ENCODE assay signal across 16 cellular contexts in genomic region chr15:70627734-70628541, GRCh38.
DNase-seq lines count a peak whose midpoint lies in the region; ATAC-seq and TF ChIP-seq lines count a peak whose summit lies in the region.
"Had no signal": no experiment of that assay in that cellular context is flagged by ENCODE, and none has a peak within 500 bp of the region (broad histone marks: within the 10 kb centered on the region; RNA-seq: fewer than 3 reads in every experiment).

No MANE protein-coding gene starts in this region.

- no peaks in the 10 kb centered on the region for H3K23me2 ChIP-seq in H9 (ENCODE audit: insufficient read length, low read depth, low read length, poor library complexity, severe bottlenecking)

- no peak overlapping the region for H2AK5ac ChIP-seq in IMR-90 (ENCODE audit: low read depth, low read length)
- no peak overlapping the region for H2AK5ac ChIP-seq in H9 (ENCODE audit: insufficient read length, low read length)

- no peaks in the 10 kb centered on the region for H3K36me3 ChIP-seq in IMR-90 (ENCODE audit: control insufficient read depth, insufficient read depth, low read length)
- H3K36me3 ChIP-seq in CD8-positive, alpha-beta memory T cell (ENCODE audit: insufficient read depth, low read length), result no peaks in the 10 kb centered on the region

- H2AK9ac ChIP-seq in IMR-90 (replicated peaks; ENCODE audit: low read depth, low read length, poor library complexity), result no peak overlapping the region

- no peak overlapping the region for H2AFZ ChIP-seq in IMR-90 (replicated peaks; ENCODE audit: low read length, poor library complexity)
- H2AFZ ChIP-seq in H9 (ENCODE audit: low read length), result no peak overlapping the region
- H2AFZ ChIP-seq: parathyroid adenoma, PC-9 had no signal

- no peak overlapping the region for H2BK12ac ChIP-seq in H9 (ENCODE audit: insufficient read length, low read depth, low read length)

- no peak overlapping the region for H3K18ac ChIP-seq in IMR-90 (ENCODE audit: low read depth, low read length)
- no peak overlapping the region for H3K18ac ChIP-seq in H9 (ENCODE audit: insufficient read length, low read depth, low read length)

- no peak for ATAC-seq in IMR-90 (ENCODE audit: low read depth)
- peak; percentile 89 for ATAC-seq in SK-N-SH treated with all-trans-retinoic acid at 6 μM for 48 hours

- H3K27me3 ChIP-seq in IMR-90 (ENCODE audit: control insufficient read depth, insufficient read depth, low read length) (no peaks in the 10 kb centered on the region), H9 (ENCODE audit: insufficient read depth, low read length) (no peaks in the 10 kb centered on the region)
- H3K27me3 ChIP-seq in CD8-positive, alpha-beta memory T cell (ENCODE audit: insufficient read depth, low read length, poor library complexity, severe bottlenecking), result no peaks in the 10 kb centered on the region

- no peak overlapping the region for H2BK15ac ChIP-seq in IMR-90 (ENCODE audit: low read depth, low read length)
- H2BK15ac ChIP-seq in H9 (ENCODE audit: low read depth, low read length), result no peak overlapping the region

- H4K20me1 ChIP-seq in IMR-90 (ENCODE audit: insufficient read depth, low read length) (no peaks in the 10 kb centered on the region), H9 (ENCODE audit: control insufficient read depth, insufficient read depth, insufficient read length) (no peaks in the 10 kb centered on the region)

- H3K4me3 ChIP-seq in AG09309 (ENCODE audit: control insufficient read depth, low read depth, low read length) (no peak overlapping the region), IMR-90 (ENCODE audit: insufficient read depth, low read depth, low read length) (no peak overlapping the region), foreskin fibroblast (ENCODE audit: low read depth in 1 of 2, low read length in 2 of 2) (no peak overlapping the region)
- H3K4me3 ChIP-seq in CD8-positive, alpha-beta memory T cell (ENCODE audit: low read length), result no peak overlapping the region
- H3K4me3 ChIP-seq: PC-9 had no signal

- no peaks in the 10 kb centered on the region for H3K79me2 ChIP-seq in H9 (ENCODE audit: insufficient read depth, low read length)
- H3K79me2 ChIP-seq: parathyroid adenoma had no signal

- in situ Hi-C loops in IMR-90 (cut with MboI; ENCODE audit: low sequenced_read_pairs), result no loop called here

- intact Hi-C loops in IMR-90 (cut with micrococcal nuclease), result no loop called here

- no peaks in the 10 kb centered on the region; the same call in 1 of the 2 replicates for H3K4me1 ChIP-seq in IMR-90 (ENCODE audit: control insufficient read depth, insufficient read depth, low read length)
- no peaks in the 10 kb centered on the region for H3K4me1 ChIP-seq in CD8-positive, alpha-beta memory T cell (ENCODE audit: insufficient read depth, low read length)
- H3K4me1 ChIP-seq in H9 (ENCODE audit: insufficient read depth, low read length), result peaks cover 21% of the 10 kb centered on the region; the same call in 1 of the 2 replicates
- H3K4me1 ChIP-seq: parathyroid adenoma had no signal

- no peak overlapping the region for H3K9ac ChIP-seq in IMR-90 (ENCODE audit: low read depth, low read length)
- no peak overlapping the region for H3K9ac ChIP-seq in H9 (ENCODE audit: extremely low read depth, insufficient read length, low read length)
- H3K9ac ChIP-seq: parathyroid adenoma had no signal

- H3K4me1 Mint-ChIP-seq in CD8-positive, alpha-beta memory T cell, result no peaks in the 10 kb centered on the region
- H3K4me1 Mint-ChIP-seq in H9, result peaks cover 40 to 43% of the 10 kb centered on the region in 2 experiments
- H3K4me1 Mint-ChIP-seq: activated CD4-positive, alpha-beta memory T cell treated with anti-CD3 and anti-CD28 coated beads, Interleukin-2, amount 10 ng/mL, durations not matched to agents 7 days and 5 days; central memory CD8-positive, alpha-beta T cell had no signal

- H4K8ac ChIP-seq in IMR-90 (ENCODE audit: low read depth in 2 of 2, low read length in 2 of 2), result no peak overlapping the region
- no peak overlapping the region for H4K8ac ChIP-seq in H9 (replicated peaks; ENCODE audit: insufficient read length, low read depth, low read length)

- H3K27me3 Mint-ChIP-seq in CD8-positive, alpha-beta memory T cell, result peaks cover 14 to 65% of the 10 kb centered on the region in 2 donors
- peaks cover 15% of the 10 kb centered on the region for H3K27me3 Mint-ChIP-seq in H9 (ENCODE audit: low read depth)

- H4K91ac ChIP-seq in IMR-90 (ENCODE audit: insufficient read depth, low read depth, low read length), result no peak overlapping the region
- no peak overlapping the region for H4K91ac ChIP-seq in H9 (ENCODE audit: insufficient read length, low read depth, low read length)

- no peak for TF ChIP-seq RAD21 in IMR-90 (IDR thresholded peaks at IDR 0.05; ENCODE audit: low read length)

- peaks cover 0 to 8% (median 7%) of the 10 kb centered on the region in 5 donors for H3K9me3 Mint-ChIP-seq in CD8-positive, alpha-beta memory T cell
- peaks cover 6 to 8% of the 10 kb centered on the region in 2 experiments; a peak in 4 of 5 replicates for H3K9me3 Mint-ChIP-seq in H9
- H3K9me3 Mint-ChIP-seq: activated CD4-positive, alpha-beta memory T cell treated with anti-CD3 and anti-CD28 coated beads, Interleukin-2, amount 10 ng/mL, durations not matched to agents 7 days and 5 days had no signal

- H3T11ph ChIP-seq in H9 (ENCODE audit: low read length), result no peak overlapping the region

- H2BK120ac ChIP-seq in IMR-90 (ENCODE audit: low read depth, low read length) (no peak overlapping the region), H9 (ENCODE audit: low read depth, low read length, poor library complexity, severe bottlenecking) (no peak overlapping the region)

- H3K23ac ChIP-seq in IMR-90 (ENCODE audit: low read depth, low read length), result 0 out of 2 replicates have a peak overlapping the region, but pooled peaks have one; percentile 33
- H3K23ac ChIP-seq in H9 (ENCODE audit: insufficient read length, low read depth, low read length), result no peak overlapping the region

- no peak overlapping the region for H3K4me3 Mint-ChIP-seq in CD8-positive, alpha-beta memory T cell
- H3K4me3 Mint-ChIP-seq in H9, result no peak overlapping the region
- H3K4me3 Mint-ChIP-seq: activated CD4-positive, alpha-beta memory T cell treated with anti-CD3 and anti-CD28 coated beads, Interleukin-2, amount 10 ng/mL, durations not matched to agents 7 days and 5 days; central memory CD8-positive, alpha-beta T cell; memory B cell; T-helper 2 cell treated with Interferon-gamma antibody and Interleukin-4, amounts not matched to agents 5 μg/mL and 100 μg/mL, for 36 hours had no signal

- POLR2A ChIA-PET in IMR-90 (lab: Charles Lee; ENCODE audit: unreplicated experiment), result no interaction called here
- POLR2A ChIA-PET in CD8-positive, alpha-beta memory T cell (lab: Charles Lee), result interaction anchor here (0.5 kb wide), 1 partner anchor 769 kb away, joined by 3 read pairs; no protein-coding TSS in a partner anchor

- no peak overlapping the region for H3K14ac ChIP-seq in IMR-90 (replicated peaks; ENCODE audit: low read depth, low read length)
- H3K14ac ChIP-seq in H9 (ENCODE audit: insufficient read depth, low read length), result no peak overlapping the region

- peaks cover 0 to 5% (median 1%) of the 10 kb centered on the region in 3 donors for H3K36me3 Mint-ChIP-seq in CD8-positive, alpha-beta memory T cell
- peaks cover 0 to 9% (median 3%) of the 10 kb centered on the region in 3 experiments; a peak in 6 of 7 replicates for H3K36me3 Mint-ChIP-seq in H9 (ENCODE audit: insufficient read depth in 1 of 3, low read depth in 3 of 3)
- H3K36me3 Mint-ChIP-seq: memory B cell had no signal

- dilution Hi-C loops in IMR-90 (cut with HindIII; ENCODE audit: low sequenced_read_pairs, unreplicated experiment), result no loop called here

- DNase-seq in AG09309 (ENCODE audit: low read depth) (peak; percentile 77), IMR-90 (no peak), foreskin fibroblast (peak; percentile 40 to 65), COLO668 (lab: John Stamatoyannopoulos, UW; ENCODE audit: unreplicated experiment) (no peak), H9 (no peak), NCI-H2107 (lab: John Stamatoyannopoulos, UW) (no peak)
- DNase-seq in CD8-positive, alpha-beta memory T cell, result no peak
- DNase-seq: activated CD4-positive, alpha-beta memory T cell treated with anti-CD3 and anti-CD28 coated beads, Interleukin-2, amount 10 ng/mL, durations not matched to agents 7 days and 5 days; activated gamma-delta T cell; NCI-H2171 treated with DMSO at 0.1 percent for 48 hours; PC-9 had no signal

- TF ChIP-seq CTCF in AG09309 (IDR thresholded peaks at IDR 0.05; ENCODE audit: control insufficient read depth, insufficient read depth, low read depth, low read length, missing control alignments) (no peak), IMR-90 (conservative IDR thresholded peaks at IDR 0.05; ENCODE audit: low read depth, low read length) (no peak), foreskin fibroblast (IDR thresholded peaks at IDR 0.05; ENCODE audit: low read depth, low read length) (no peak), H9 (conservative IDR thresholded peaks at IDR 0.05) (no peak)

- H3K79me1 ChIP-seq in IMR-90 (ENCODE audit: low read depth in 1 of 2, low read length in 2 of 2) (peaks cover 0 to 4% of the 10 kb centered on the region in 2 experiments; a peak in 1 of 4 replicates), H9 (ENCODE audit: insufficient read depth, low read depth, low read length, poor library complexity, severe bottlenecking) (no peaks in the 10 kb centered on the region)

- 52% methylated on average over 7 of the region's 15 CpGs; no CpG with 5 or more reads in 1 of the 2 experiments for WGBS in IMR-90 (ENCODE audit: extremely low coverage in 2 of 2, insufficient read length in 1 of 2), 2 experiments
- WGBS in H9 (ENCODE audit: extremely low coverage, insufficient read length, low lambda C conversion rate), result no CpG with 5 or more reads among the region's 15 CpGs

- BruUV-seq in IMR-90 (replicated peaks; lab: Mats Ljungman, UMichigan), result no TSS peak

- TF ChIP-seq POLR2A in IMR-90 (IDR thresholded peaks at IDR 0.05; ENCODE audit: low read depth, low read length), result no peak

- H3K56ac ChIP-seq in IMR-90 (ENCODE audit: extremely low read depth, insufficient read depth, low read length), result no peak overlapping the region
- H3K56ac ChIP-seq in H9 (ENCODE audit: insufficient read length, low read depth, low read length), result no peak overlapping the region

- H3K4ac ChIP-seq in IMR-90 (ENCODE audit: low read depth, low read length) (no peak overlapping the region), H9 (ENCODE audit: low read depth, low read length) (no peak overlapping the region)

- no peak overlapping the region for H2BK5ac ChIP-seq in IMR-90 (ENCODE audit: low read depth, low read length, poor library complexity, severe bottlenecking)
- no peak overlapping the region for H2BK5ac ChIP-seq in H9 (ENCODE audit: insufficient read length, low read length)

- no peak overlapping the region for H4K5ac ChIP-seq in IMR-90 (ENCODE audit: low read depth, low read length)
- H4K5ac ChIP-seq in H9 (ENCODE audit: insufficient read length, low read depth, low read length), result no peak overlapping the region

- H3K4me2 ChIP-seq in IMR-90 (ENCODE audit: low read depth, low read length) (no peak overlapping the region), H9 (ENCODE audit: insufficient read depth, insufficient read length, low read length) (no peak overlapping the region)
- H3K4me2 ChIP-seq: PC-9 had no signal

- H2BK20ac ChIP-seq in IMR-90 (ENCODE audit: low read depth, low read length), result no peak overlapping the region
- H2BK20ac ChIP-seq in H9 (ENCODE audit: low read depth, low read length, poor library complexity, severe bottlenecking), result no peak overlapping the region

- no peak overlapping the region for H3K27ac ChIP-seq in IMR-90 (ENCODE audit: insufficient read depth, low read length)
- no peak overlapping the region for H3K27ac ChIP-seq in CD8-positive, alpha-beta memory T cell (ENCODE audit: low read depth, low read length)
- no peak overlapping the region for H3K27ac ChIP-seq in H9 (ENCODE audit: insufficient read length, low read depth, low read length)
- H3K27ac ChIP-seq: parathyroid adenoma, PC-9 had no signal

- H3K27ac Mint-ChIP-seq in CD8-positive, alpha-beta memory T cell, result no peak overlapping the region
- peak overlapping the region in 1 of 3 experiments; percentile 46; a peak in 1 of 7 replicates for H3K27ac Mint-ChIP-seq in H9
- H3K27ac Mint-ChIP-seq: activated CD4-positive, alpha-beta memory T cell treated with anti-CD3 and anti-CD28 coated beads, Interleukin-2, amount 10 ng/mL, durations not matched to agents 7 days and 5 days; memory B cell; T-helper 2 cell treated with Interferon-gamma antibody and Interleukin-4, amounts not matched to agents 5 μg/mL and 100 μg/mL, for 36 hours had no signal

- peaks cover 6% of the 10 kb centered on the region for H3K9me1 ChIP-seq in IMR-90 (ENCODE audit: insufficient read depth, low read length)

- CTCF ChIA-PET in IMR-90 (lab: Yijun Ruan, JAX), result no interaction called here
- CTCF ChIA-PET in CD8-positive, alpha-beta memory T cell (lab: Charles Lee), result no interaction called here

- 0 out of 2 replicates have a peak, but pooled peaks cover 2% of the 10 kb centered on the region for H3K9me3 ChIP-seq in IMR-90 (ENCODE audit: control insufficient read depth, insufficient read depth, low read length)
- H3K9me3 ChIP-seq in CD8-positive, alpha-beta memory T cell (ENCODE audit: low read length), result no peaks in the 10 kb centered on the region
- no peaks in the 10 kb centered on the region for H3K9me3 ChIP-seq in H9 (ENCODE audit: control insufficient read depth, low read depth, low read length)

Comparison
In these comparisons a context has a peak if more than half of its experiments do, and no peak if none do; other contexts are left out.
1. DNase-seq: peak in AG09309 (single experiment) and foreskin fibroblast (2 of 2); none in IMR-90 (single experiment), CD8-positive, alpha-beta memory T cell (0 of 5), COLO668 (single experiment), H9 (single experiment) and NCI-H2107 (single experiment).